In genomic region chr1:120340838-120341751, GRCh38 we compare ENCODE assay signal across 8 cellular contexts.
DNase-seq lines count a peak whose midpoint lies in the region; ATAC-seq and TF ChIP-seq lines count a peak whose summit lies in the region.
"Not testable (repeated sequence)": the region's sequence is repeated elsewhere in the genome, so short reads cannot be mapped to it uniquely, and the experiment has no call there.

No MANE protein-coding gene starts in this region.

- not testable (repeated sequence) for H3K79me1 ChIP-seq in IMR-90 (ENCODE audit: low read depth in 1 of 2, low read length in 2 of 2)

- not testable (repeated sequence) for H2BK120ac ChIP-seq in IMR-90 (ENCODE audit: low read depth, low read length)

- H3K36me3 ChIP-seq in IMR-90 (ENCODE audit: control insufficient read depth, insufficient read depth, low read length); iPS-18a (ENCODE audit: control insufficient read depth, low read depth, low read length); osteoblast (ENCODE audit: insufficient read depth, low read length): not testable (repeated sequence)

- not testable (repeated sequence) for H3K4me1 ChIP-seq in IMR-90 (ENCODE audit: control insufficient read depth, insufficient read depth, low read length); iPS-18a (ENCODE audit: control insufficient read depth, low read depth, low read length); osteoblast (ENCODE audit: insufficient read depth, low read length)

- not testable (repeated sequence) for H3K79me2 ChIP-seq in osteoblast (ENCODE audit: insufficient read depth, low read length)

- H2AK5ac ChIP-seq in IMR-90 (ENCODE audit: low read depth, low read length): not testable (repeated sequence)

- in situ Hi-C loops in IMR-90 (cut with MboI; ENCODE audit: low sequenced_read_pairs): not testable (repeated sequence)

- not testable (repeated sequence) for H3K9me3 ChIP-seq in IMR-90 (ENCODE audit: control insufficient read depth, insufficient read depth, low read length); iPS-18a (ENCODE audit: control insufficient read depth, low read depth, low read length); osteoblast (ENCODE audit: low read depth, low read length)

- not testable (repeated sequence) for H4K5ac ChIP-seq in IMR-90 (ENCODE audit: low read depth, low read length)

- H3K4me2 ChIP-seq in IMR-90 (ENCODE audit: low read depth, low read length): 0 out of 2 replicates have a peak overlapping the region, but pooled peaks have one; percentile 10
- H3K4me2 ChIP-seq in osteoblast (ENCODE audit: insufficient read depth, low read length): not testable (repeated sequence)

- H3K9ac ChIP-seq in IMR-90 (ENCODE audit: low read depth, low read length): peak overlapping the region; percentile 57
- peak overlapping the region; percentile 22 for H3K9ac ChIP-seq in iPS-18a (ENCODE audit: low read length)

- H3K27me3 ChIP-seq in IMR-90 (ENCODE audit: control insufficient read depth, insufficient read depth, low read length); iPS-18a (ENCODE audit: control insufficient read depth, insufficient read depth, low read length); osteoblast (ENCODE audit: insufficient read depth, low read length): not testable (repeated sequence)

- not testable (repeated sequence) for H2AK9ac ChIP-seq in IMR-90 (replicated peaks; ENCODE audit: low read depth, low read length, poor library complexity)

- not testable (repeated sequence) for TF ChIP-seq CTCF in AG04449 (IDR thresholded peaks at IDR 0.05; ENCODE audit: insufficient read depth, low read length, missing control alignments); IMR-90 (conservative IDR thresholded peaks at IDR 0.05; ENCODE audit: low read depth, low read length); osteoblast (IDR thresholded peaks at IDR 0.05; ENCODE audit: extremely low read depth, low read depth, low read length)

- not testable (repeated sequence) for BruUV-seq in IMR-90 (replicated peaks; lab: Mats Ljungman, UMichigan)

- H2BK20ac ChIP-seq in IMR-90 (ENCODE audit: low read depth, low read length): not testable (repeated sequence)

- not testable (repeated sequence) for H2AFZ ChIP-seq in IMR-90 (replicated peaks; ENCODE audit: low read length, poor library complexity); osteoblast (ENCODE audit: low read length)

- H2BK5ac ChIP-seq in IMR-90 (ENCODE audit: low read depth, low read length, poor library complexity, severe bottlenecking): not testable (repeated sequence)

- H3K23ac ChIP-seq in IMR-90 (ENCODE audit: low read depth, low read length): not testable (repeated sequence)

- not testable (repeated sequence) for H3K14ac ChIP-seq in IMR-90 (replicated peaks; ENCODE audit: low read depth, low read length)

- intact Hi-C loops in IMR-90 (cut with micrococcal nuclease); activated T-helper 2 cell treated with anti-CD3 and anti-CD28 coated beads, Interferon-gamma antibody, Interleukin-2, Interleukin-4, amounts not matched to agents 10 μg/mL and 5 μg/mL and 100 μg/mL, durations not matched to agents 14 hours and 24 hours and 36 hours (cut with micrococcal nuclease); dendritic cell treated with granulocyte-macrophage colony-stimulating factor and Interleukin-4, amounts not matched to agents 40 ng/mL and 50 ng/mL, for 4 days (cut with micrococcal nuclease): not testable (repeated sequence)

- not testable (repeated sequence) for H3K27ac Mint-ChIP-seq in activated T-helper 2 cell treated with anti-CD3 and anti-CD28 coated beads, Interferon-gamma antibody, Interleukin-2, Interleukin-4, amounts not matched to agents 10 μg/mL and 5 μg/mL and 100 μg/mL, durations not matched to agents 14 hours and 24 hours and 36 hours
- H3K27ac Mint-ChIP-seq in dendritic cell treated with granulocyte-macrophage colony-stimulating factor and Interleukin-4, amounts not matched to agents 40 ng/mL and 50 ng/mL, for 4 days: peak overlapping the region; percentile 53

- DNase-seq in AG04449 (ENCODE audit: low read depth, low spot score); IMR-90; osteoblast (ENCODE audit: insufficient read length, low spot score, missing footprints): not testable (repeated sequence)
- DNase-seq in T-helper 22 cell (ENCODE audit: low read depth): peak; percentile 48
- DNase-seq in activated T-helper 2 cell treated with anti-CD3 and anti-CD28 coated beads, Interferon-gamma antibody, Interleukin-2, Interleukin-4, amounts not matched to agents 10 μg/mL and 5 μg/mL and 100 μg/mL, durations not matched to agents 14 hours and 24 hours and 36 hours (ENCODE audit: low spot score): peak; percentile 40
- peak; percentile 38 for DNase-seq in stimulated activated CD8-positive, alpha-beta memory T cell treated with anti-CD3 and anti-CD28 coated beads, Interleukin-12 subunit alpha, Interleukin-12 subunit beta, amount 100 ng/mL, for 1 hour (ENCODE audit: low read depth)

- H3K9me3 Mint-ChIP-seq in activated T-helper 2 cell treated with anti-CD3 and anti-CD28 coated beads, Interferon-gamma antibody, Interleukin-2, Interleukin-4, amounts not matched to agents 10 μg/mL and 5 μg/mL and 100 μg/mL, durations not matched to agents 14 hours and 24 hours and 36 hours; dendritic cell treated with granulocyte-macrophage colony-stimulating factor and Interleukin-4, amounts not matched to agents 40 ng/mL and 50 ng/mL, for 4 days: not testable (repeated sequence)

- not testable (repeated sequence) for H3K4ac ChIP-seq in IMR-90 (ENCODE audit: low read depth, low read length)

- ATAC-seq in IMR-90 (ENCODE audit: low read depth): not testable (repeated sequence)

- H3K27ac ChIP-seq in IMR-90 (ENCODE audit: insufficient read depth, low read length): peak overlapping the region; percentile 68
- not testable (repeated sequence) for H3K27ac ChIP-seq in iPS-18a (ENCODE audit: low read length); osteoblast (ENCODE audit: low read depth, low read length)

- not testable (repeated sequence) for TF ChIP-seq POLR2A in IMR-90 (IDR thresholded peaks at IDR 0.05; ENCODE audit: low read depth, low read length)

- not testable (repeated sequence) for H2BK15ac ChIP-seq in IMR-90 (ENCODE audit: low read depth, low read length)

- POLR2A ChIA-PET in AG04449 (lab: Yijun Ruan, JAX); IMR-90 (lab: Charles Lee; ENCODE audit: unreplicated experiment): not testable (repeated sequence)

- not testable (repeated sequence) for H4K20me1 ChIP-seq in IMR-90 (ENCODE audit: insufficient read depth, low read length); osteoblast (ENCODE audit: insufficient read depth, low read length)

- not testable (repeated sequence) for H3K4me1 Mint-ChIP-seq in activated T-helper 2 cell treated with anti-CD3 and anti-CD28 coated beads, Interferon-gamma antibody, Interleukin-2, Interleukin-4, amounts not matched to agents 10 μg/mL and 5 μg/mL and 100 μg/mL, durations not matched to agents 14 hours and 24 hours and 36 hours (ENCODE audit: low read depth); dendritic cell treated with granulocyte-macrophage colony-stimulating factor and Interleukin-4, amounts not matched to agents 40 ng/mL and 50 ng/mL, for 4 days (ENCODE audit: low read depth)

- not testable (repeated sequence) for H3K56ac ChIP-seq in IMR-90 (ENCODE audit: extremely low read depth, insufficient read depth, low read length)

- CTCF ChIA-PET in AG04449 (lab: Yijun Ruan, JAX); IMR-90 (lab: Yijun Ruan, JAX): not testable (repeated sequence)

- dilution Hi-C loops in IMR-90 (cut with HindIII; ENCODE audit: low sequenced_read_pairs, unreplicated experiment): not testable (repeated sequence)

- H3K18ac ChIP-seq in IMR-90 (ENCODE audit: low read depth, low read length): not testable (repeated sequence)

- not testable (repeated sequence) for H4K91ac ChIP-seq in IMR-90 (ENCODE audit: insufficient read depth, low read depth, low read length)

- H3K9me1 ChIP-seq in IMR-90 (ENCODE audit: insufficient read depth, low read length): not testable (repeated sequence)

- not testable (repeated sequence) for TF ChIP-seq RAD21 in IMR-90 (IDR thresholded peaks at IDR 0.05; ENCODE audit: low read length)

- H3K4me3 ChIP-seq in AG04449 (ENCODE audit: low read depth, low read length): peak overlapping the region; percentile 59
- peak overlapping the region; percentile 51 for H3K4me3 ChIP-seq in IMR-90 (ENCODE audit: insufficient read depth, low read depth, low read length)
- peak overlapping the region; percentile 53 for H3K4me3 ChIP-seq in iPS-18a (ENCODE audit: low read length)
- H3K4me3 ChIP-seq in osteoblast (ENCODE audit: insufficient read depth, low read length): peak overlapping the region; percentile 66

- H3K36me3 Mint-ChIP-seq in activated T-helper 2 cell treated with anti-CD3 and anti-CD28 coated beads, Interferon-gamma antibody, Interleukin-2, Interleukin-4, amounts not matched to agents 10 μg/mL and 5 μg/mL and 100 μg/mL, durations not matched to agents 14 hours and 24 hours and 36 hours (ENCODE audit: low read depth); dendritic cell treated with granulocyte-macrophage colony-stimulating factor and Interleukin-4, amounts not matched to agents 40 ng/mL and 50 ng/mL, for 4 days (ENCODE audit: low read depth): not testable (repeated sequence)

- WGBS in IMR-90 (ENCODE audit: extremely low coverage in 2 of 2, insufficient read length in 1 of 2), 2 experiments: no CpG with 5 or more reads among the region's 78 CpGs

- H4K8ac ChIP-seq in IMR-90 (ENCODE audit: low read depth in 2 of 2, low read length in 2 of 2): not testable (repeated sequence)

- not testable (repeated sequence) for H3K27me3 Mint-ChIP-seq in activated T-helper 2 cell treated with anti-CD3 and anti-CD28 coated beads, Interferon-gamma antibody, Interleukin-2, Interleukin-4, amounts not matched to agents 10 μg/mL and 5 μg/mL and 100 μg/mL, durations not matched to agents 14 hours and 24 hours and 36 hours (ENCODE audit: low read depth); dendritic cell treated with granulocyte-macrophage colony-stimulating factor and Interleukin-4, amounts not matched to agents 40 ng/mL and 50 ng/mL, for 4 days

- H3K4me3 Mint-ChIP-seq in activated T-helper 2 cell treated with anti-CD3 and anti-CD28 coated beads, Interferon-gamma antibody, Interleukin-2, Interleukin-4, amounts not matched to agents 10 μg/mL and 5 μg/mL and 100 μg/mL, durations not matched to agents 14 hours and 24 hours and 36 hours (ENCODE audit: low read depth): peak overlapping the region; percentile 84
- H3K4me3 Mint-ChIP-seq in dendritic cell treated with granulocyte-macrophage colony-stimulating factor and Interleukin-4, amounts not matched to agents 40 ng/mL and 50 ng/mL, for 4 days: peak overlapping the region; percentile 83
